1 cellular context compared by ENCODE assay signal in genomic region chr17:79931517-79932309, GRCh38.
A peak's percentile ranks its signal among the peaks of the same experiment; 100 is the strongest.
TF ChIP-seq lines count a peak whose summit lies in the region.

No MANE protein-coding gene starts in this region.

TF ChIP-seq in HepG2, 621 proteins besides CTCF, POLR2A, EP300 and RAD21 (continued from another document and continues in another):
- TF ChIP-seq SOX13 (IDR thresholded peaks at IDR 0.05) (no peak), SOX13 (CRISPR knock-in tag; conservative IDR thresholded peaks at IDR 0.05 in 1 of 2, IDR thresholded peaks at IDR 0.05 in 1 of 2) (peak in 1 of 2 experiments; percentile 76; a peak in 2 of 4 replicates), ZNF512 (CRISPR knock-in tag; IDR thresholded peaks at IDR 0.05) (no peak), FOXC1 (CRISPR knock-in tag; IDR thresholded peaks at IDR 0.05; ENCODE audit: borderline replicate concordance) (0 out of 2 replicates have a peak, but pooled peaks have one; percentile 40), MXD4 (CRISPR knock-in tag; IDR thresholded peaks at IDR 0.05) (no peak), SP140L (CRISPR knock-in tag; IDR thresholded peaks at IDR 0.05; ENCODE audit: borderline replicate concordance) (no peak), XBP1 (CRISPR knock-in tag; IDR thresholded peaks at IDR 0.05) (no peak), ZNF576 (CRISPR knock-in tag; IDR thresholded peaks at IDR 0.05) (no peak), PLSCR1 (CRISPR knock-in tag; IDR thresholded peaks at IDR 0.05; ENCODE audit: borderline replicate concordance) (no peak), TBX3 (IDR thresholded peaks at IDR 0.05; ENCODE audit: borderline replicate concordance) (no peak), CBX5 (CRISPR knock-in tag; IDR thresholded peaks at IDR 0.05; ENCODE audit: borderline replicate concordance) (peak; percentile 76; the same call in 1 of the 2 replicates), GATAD2A (CRISPR knock-in tag; IDR thresholded peaks at IDR 0.05) (peak; percentile 87), ZNF264 (CRISPR knock-in tag; IDR thresholded peaks at IDR 0.05) (no peak), SRY (CRISPR knock-in tag; IDR thresholded peaks at IDR 0.05) (no peak), ZNF263 (CRISPR knock-in tag; IDR thresholded peaks at IDR 0.05) (0 out of 2 replicates have a peak, but pooled peaks have one; percentile 11), MATR3 (CRISPR knock-in tag; IDR thresholded peaks at IDR 0.05) (no peak), PRDM15 (CRISPR knock-in tag; IDR thresholded peaks at IDR 0.05) (no peak), PITX1 (CRISPR knock-in tag; IDR thresholded peaks at IDR 0.05) (peak; percentile 76), SPEN (CRISPR knock-in tag; IDR thresholded peaks at IDR 0.05; ENCODE audit: low read depth) (0 out of 2 replicates have a peak, but pooled peaks have one; percentile 51), HMGXB3 (CRISPR knock-in tag; IDR thresholded peaks at IDR 0.05; ENCODE audit: borderline replicate concordance) (no peak), HMG20B (CRISPR knock-in tag; conservative IDR thresholded peaks at IDR 0.05) (no peak), FOXO1 (CRISPR knock-in tag; IDR thresholded peaks at IDR 0.05) (no peak), PRDM4 (CRISPR knock-in tag; IDR thresholded peaks at IDR 0.05; ENCODE audit: borderline replicate concordance) (no peak), NFAT5 (CRISPR knock-in tag; IDR thresholded peaks at IDR 0.05) (no peak), ZNF7 (CRISPR knock-in tag; IDR thresholded peaks at IDR 0.05) (no peak), RARG (CRISPR knock-in tag; IDR thresholded peaks at IDR 0.05; ENCODE audit: low read depth) (no peak), JUNB (CRISPR knock-in tag; IDR thresholded peaks at IDR 0.05; ENCODE audit: borderline replicate concordance) (no peak), ZNF432 (CRISPR knock-in tag; IDR thresholded peaks at IDR 0.05; ENCODE audit: borderline replicate concordance) (no peak), KDM5A (IDR thresholded peaks at IDR 0.05; ENCODE audit: borderline replicate concordance, low read length) (no peak), ZBTB3 (CRISPR knock-in tag; IDR thresholded peaks at IDR 0.05; ENCODE audit: borderline replicate concordance, low read depth) (peak; percentile 3; the same call in 1 of the 2 replicates), ZBTB46 (CRISPR knock-in tag; IDR thresholded peaks at IDR 0.05; ENCODE audit: borderline replicate concordance) (no peak), ISL2 (CRISPR knock-in tag; IDR thresholded peaks at IDR 0.05) (no peak; the same call in 1 of the 2 replicates), FLYWCH1 (CRISPR knock-in tag; IDR thresholded peaks at IDR 0.05) (no peak), SCMH1 (CRISPR knock-in tag; IDR thresholded peaks at IDR 0.05; ENCODE audit: borderline replicate concordance) (no peak), RAD51 (IDR thresholded peaks at IDR 0.05; ENCODE audit: borderline replicate concordance) (no peak), BHLHE40 (IDR thresholded peaks at IDR 0.05; ENCODE audit: low read length) (peak; percentile 85), GLI4 (CRISPR knock-in tag; IDR thresholded peaks at IDR 0.05; ENCODE audit: borderline replicate concordance) (no peak), MTERF4 (CRISPR knock-in tag; IDR thresholded peaks at IDR 0.05) (no peak), EZH2 (conservative IDR thresholded peaks at IDR 0.05; ENCODE audit: low read depth, low read length) (no peak), ZNF660 (CRISPR knock-in tag; IDR thresholded peaks at IDR 0.05; ENCODE audit: borderline replicate concordance, low read depth) (no peak), PHF21A (CRISPR knock-in tag; IDR thresholded peaks at IDR 0.05) (peak; percentile 60; the same call in 1 of the 2 replicates)
